1 cellular context compared by ENCODE assay signal in the genomic region with DNA sequence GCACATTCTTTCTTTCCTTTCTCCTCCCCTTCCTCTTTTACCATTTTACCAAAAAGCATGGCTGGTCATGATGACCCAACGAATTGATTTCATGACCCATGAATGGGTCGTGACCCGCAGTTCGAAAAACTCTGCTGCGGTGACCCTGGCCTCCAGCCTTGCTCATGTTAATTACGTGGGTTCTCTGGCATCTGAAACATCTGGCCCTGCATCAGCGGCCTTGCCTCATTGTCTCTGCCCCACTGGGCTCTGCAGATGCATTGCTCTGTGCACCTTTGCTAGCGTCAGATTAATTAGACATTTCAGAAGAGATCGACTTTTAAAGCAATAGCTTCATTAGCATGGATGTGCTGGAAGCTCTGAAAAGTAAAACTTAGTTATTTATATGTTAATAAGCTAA.
TF ChIP-seq lines count a peak whose summit lies in the region.

No MANE protein-coding gene starts in this region.

TF ChIP-seq in H1, 55 proteins besides CTCF, POLR2A, EP300 and RAD21:
- TF ChIP-seq TCF12 (IDR thresholded peaks at IDR 0.05; ENCODE audit: low read depth, low read length): 0 out of 2 replicates have a peak, but pooled peaks have one; percentile 50
- TF ChIP-seq SAP30 (IDR thresholded peaks at IDR 0.05; ENCODE audit: insufficient read depth, insufficient replicate concordance, low read length): no peak
TF ChIP-seq in H1: peak in this region for 1.
